ENCODE assay signal across 22 cellular contexts in genomic region chr16:52077656-52078055, GRCh38.
"Had no signal": no experiment of that assay in that cellular context is flagged by ENCODE, and none has a peak within 500 bp of the region (broad histone marks: within the 10 kb centered on the region; RNA-seq: fewer than 3 reads in every experiment).

No MANE protein-coding gene starts in this region.

- H3K9me3 ChIP-seq: SJSA1 had no signal

- H3K4me3 ChIP-seq: K562, SJSA1, SK-N-MC had no signal

- H3K36me3 Mint-ChIP-seq: IgD-negative memory B cell had no signal

- H3K9ac ChIP-seq: KMS-11 had no signal

- H3K4me2 ChIP-seq: KMS-11 had no signal

- H3K4me1 ChIP-seq: SJSA1 had no signal

- H3K4me1 Mint-ChIP-seq: IgD-negative memory B cell had no signal

- H3K27me3 ChIP-seq: SJSA1 had no signal

- H3K27me3 Mint-ChIP-seq: IgD-negative memory B cell had no signal

- H3K27ac Mint-ChIP-seq: IgD-negative memory B cell had no signal

- H3K27ac ChIP-seq: HL-60, KMS-11, SJSA1, SK-N-MC had no signal

- H3K4me3 Mint-ChIP-seq: IgD-negative memory B cell had no signal

- H3K36me3 ChIP-seq: SJSA1 had no signal

- DNase-seq: Kasumi-1, MM.1S, NCI-H1092 treated with DMSO at 0.1 percent for 48 hours, NCI-H1436, NCI-H187, NCI-H2029, NCI-H2081 treated with DMSO at 0.1 percent for 48 hours, NCI-H2171, NCI-H226, NCI-H510A, NCI-H524 treated with DMSO at 0.1 percent for 48 hours, NCI-H69, NCI-H774, Right ventricle myocardium superior, RPMI8226, SIG-M5 had no signal
